In genomic region chr1:28510350-28511223, GRCh38 we compare ENCODE assay signal across 8 cellular contexts. TPM values are rescaled to one million over a fixed set of nuclear protein-coding genes. Genes with fewer than 3 reads are reported as not detected.
DNase-seq lines count a peak whose midpoint lies in the region; ATAC-seq and TF ChIP-seq lines count a peak whose summit lies in the region.

No MANE protein-coding gene starts in this region.

- H3K4me1 ChIP-seq in CD4-positive, alpha-beta memory T cell (ENCODE audit: insufficient read depth, low read length) = peaks cover 67% of the 10 kb centered on the region
- peaks cover 17% of the 10 kb centered on the region for H3K4me1 ChIP-seq in hepatocyte (ENCODE audit: insufficient read depth)
- peaks cover 25 to 46% of the 10 kb centered on the region in 2 donors for H3K4me1 ChIP-seq in thoracic aorta (ENCODE audit: control insufficient read depth in 1 of 2, low read depth in 2 of 2)

- no peak overlapping the region for H2AFZ ChIP-seq in hepatocyte

- H3K27ac ChIP-seq in CD4-positive, alpha-beta memory T cell (ENCODE audit: low read depth, low read length) = peak overlapping the region; percentile 66
- peak overlapping the region; percentile 79 for H3K27ac ChIP-seq in hepatocyte
- H3K27ac ChIP-seq in thoracic aorta = no peak overlapping the region

- peaks cover 44% of the 10 kb centered on the region for H3K36me3 ChIP-seq in CD4-positive, alpha-beta memory T cell (ENCODE audit: insufficient read depth, low read length)
- H3K36me3 ChIP-seq in hepatocyte (replicated peaks; ENCODE audit: insufficient read depth, low read depth) = peaks cover 9% of the 10 kb centered on the region
- H3K36me3 ChIP-seq in thoracic aorta = peaks cover 32% of the 10 kb centered on the region

- H3K4me3 Mint-ChIP-seq in CD4-positive, alpha-beta memory T cell = peak overlapping the region; percentile 94 to 100 (median 98)

- CTCF ChIA-PET in CD4-positive, alpha-beta memory T cell (lab: Charles Lee; ENCODE audit: partially characterized antibody) = interaction anchor here (2.8 kb wide), 1 partner anchor 367 kb away, joined by 9 read pairs; no protein-coding TSS in a partner anchor

- H3K9me2 ChIP-seq in hepatocyte (replicated peaks; ENCODE audit: insufficient read depth) = no peaks in the 10 kb centered on the region

- no peak for TF ChIP-seq RAD21 in Ishikawa (IDR thresholded peaks at IDR 0.05; ENCODE audit: low read depth)

- no peaks in the 10 kb centered on the region for H3K27me3 Mint-ChIP-seq in CD4-positive, alpha-beta memory T cell

- ATAC-seq in thoracic aorta (ENCODE audit: insufficient number of reproducible peaks, low FRiP score, low read depth) (no peak), GM21825 (IDR thresholded peaks at IDR 0.05; ENCODE audit: unreplicated experiment) (no peak)

- intact Hi-C loops in CD4-positive, alpha-beta memory T cell (cut with micrococcal nuclease) = no loop called here

- no peaks in the 10 kb centered on the region for H3K27me3 ChIP-seq in CD4-positive, alpha-beta memory T cell (ENCODE audit: insufficient read depth, low read length)
- H3K27me3 ChIP-seq in hepatocyte = no peaks in the 10 kb centered on the region
- H3K27me3 ChIP-seq in thoracic aorta (replicated peaks; ENCODE audit: insufficient read depth) = no peaks in the 10 kb centered on the region

- peak in 3 of 5 donors; percentile 27 to 44 (median 30) for DNase-seq in CD4-positive, alpha-beta memory T cell
- DNase-seq in activated CD4-positive, alpha-beta T cell treated with anti-CD3 and anti-CD28 coated beads, Interleukin-2, amount 50 U/mL, for 48 hours = peak; percentile 54 to 59
- DNase-seq in hepatocyte (ENCODE audit: low spot score) (no peak), thoracic aorta (ENCODE audit: low spot score) (no peak), COLO829 (ENCODE audit: low spot score) (no peak), GM19240 (ENCODE audit: insufficient read length, low spot score) (no peak)

- H3K9me3 ChIP-seq in CD4-positive, alpha-beta memory T cell (ENCODE audit: control insufficient read depth in 1 of 2, low read length in 2 of 2) = no peaks in the 10 kb centered on the region
- H3K9me3 ChIP-seq in hepatocyte (ENCODE audit: low read depth) = no peaks in the 10 kb centered on the region
- H3K9me3 ChIP-seq in thoracic aorta = no peaks in the 10 kb centered on the region

- WGBS in hepatocyte (ENCODE audit: low lambda C conversion rate, missing lambda C conversion rate) = 84% methylated on average over 8 of the region's 8 CpGs

- TF ChIP-seq EP300 in Ishikawa (IDR thresholded peaks at IDR 0.05; ENCODE audit: borderline replicate concordance) = no peak

- H3K9me3 Mint-ChIP-seq in CD4-positive, alpha-beta memory T cell = peaks cover 0 to 4% (median 0%) of the 10 kb centered on the region in 8 donors

- peaks cover 47 to 75% of the 10 kb centered on the region in 2 donors for H3K36me3 Mint-ChIP-seq in CD4-positive, alpha-beta memory T cell

- H3K79me2 ChIP-seq in hepatocyte = peaks cover 51% of the 10 kb centered on the region

- TF ChIP-seq CTCF in hepatocyte (IDR thresholded peaks at IDR 0.05; ENCODE audit: poor library complexity) = no peak
- no peak for TF ChIP-seq CTCF in thoracic aorta (IDR thresholded peaks at IDR 0.05)

- peak overlapping the region in 1 of 2 donors; percentile 96 for H3K4me3 ChIP-seq in CD4-positive, alpha-beta memory T cell (ENCODE audit: low read length in 2 of 2)
- no peak overlapping the region for H3K4me3 ChIP-seq in hepatocyte
- H3K4me3 ChIP-seq in thoracic aorta = peak overlapping the region; percentile 6

- peak overlapping the region; percentile 85 to 99 (median 91) for H3K27ac Mint-ChIP-seq in CD4-positive, alpha-beta memory T cell

- H3K4me1 Mint-ChIP-seq in CD4-positive, alpha-beta memory T cell = peaks cover 36 to 71% (median 49%) of the 10 kb centered on the region in 4 donors

- peak overlapping the region; percentile 93 for H3K4me2 ChIP-seq in hepatocyte

- POLR2A ChIA-PET in CD4-positive, alpha-beta memory T cell (lab: Charles Lee; ENCODE audit: partially characterized antibody) = interaction anchor here (0.9 to 10.8 kb wide), 11 partner anchors 8 to 367 kb away, joined by 3 to 234 read pairs (median 10); partner anchors contain the start of genes MED18, RNU11, TAF12 and TRNAU1AP

- peaks cover 61% of the 10 kb centered on the region for H4K20me1 ChIP-seq in hepatocyte (ENCODE audit: insufficient read depth, poor library complexity, severe bottlenecking)

TF ChIP-seq in Ishikawa, 13 proteins besides CTCF, POLR2A, EP300 and RAD21:
- no peak for TF ChIP-seq ZBTB7A (IDR thresholded peaks at IDR 0.05; ENCODE audit: low read depth)
- TF ChIP-seq TEAD4 (IDR thresholded peaks at IDR 0.05) = peak; percentile 4; the same call in 1 of the 2 replicates

RNA-seq across cellular contexts. Expression of gene RCC1, which starts 4.7 kb away (rescaled TPM):
- 10 to 100 TPM; 16.7 to 18.4 TPM for total RNA-seq in CD4-positive, alpha-beta memory T cell
- polyA plus RNA-seq in CD4-positive, alpha-beta memory T cell = 10 to 100 TPM in 1 of 2 donors, 1 to 10 TPM in 1; 7.8 to 11.7 TPM
- total RNA-seq in hepatocyte (37.3 and 38.5 TPM in 2 replicates), thoracic aorta (10 to 100 TPM in 1 of 2 donors, 1 to 10 TPM in 1; 6.2 to 10.1 TPM)
- polyA plus RNA-seq in hepatocyte = 15.7 and 23.5 TPM in 2 replicates

RNA-seq across cellular contexts. Expression of gene TRNAU1AP, which starts 42.3 kb away (rescaled TPM):
- 10 to 100 TPM; 46.3 to 46.7 TPM for total RNA-seq in CD4-positive, alpha-beta memory T cell
- polyA plus RNA-seq in CD4-positive, alpha-beta memory T cell = 10 to 100 TPM; 25.8 to 30.7 TPM
- total RNA-seq in hepatocyte (10.0 and 17.4 TPM in 2 replicates), thoracic aorta (10 to 100 TPM; 25.3 to 28.4 TPM)
- polyA plus RNA-seq in hepatocyte = 18.8 and 19.1 TPM in 2 replicates

Comparison
In these comparisons a context has a peak if more than half of its experiments do, and no peak if none do; other contexts are left out.
1. DNase-seq: peak in CD4-positive, alpha-beta memory T cell (3 of 5) and activated CD4-positive, alpha-beta T cell treated with anti-CD3 and anti-CD28 coated beads, Interleukin-2, amount 50 U/mL, for 48 hours (2 of 2); none in hepatocyte (single experiment), thoracic aorta (single experiment), COLO829 (single experiment) and GM19240 (single experiment).
2. H3K27ac ChIP-seq: peak in CD4-positive, alpha-beta memory T cell (single experiment) and hepatocyte (single experiment); none in thoracic aorta (0 of 2).